Comparison of ENCODE assay signal across 32 cellular contexts in the genomic region with DNA sequence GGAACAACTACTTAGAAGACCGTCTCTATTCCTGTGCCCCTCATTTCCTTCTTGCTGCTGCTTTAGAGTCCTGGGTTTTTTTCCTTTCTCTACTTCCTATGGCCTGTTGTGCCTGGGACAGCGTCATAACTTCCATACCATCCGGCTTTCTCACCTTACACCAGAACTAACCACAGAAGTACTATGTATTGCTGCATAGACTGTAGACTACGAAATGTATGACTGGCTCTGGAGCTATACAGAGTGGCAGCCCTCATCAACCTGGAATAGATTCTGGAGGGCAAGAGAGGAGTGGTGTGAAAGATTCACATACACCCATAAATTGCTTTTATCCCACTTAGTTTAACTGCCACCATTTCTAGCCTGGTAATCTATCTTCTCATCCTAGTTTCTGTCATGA. TPM values are rescaled to one million over a fixed set of nuclear protein-coding genes. Genes with fewer than 3 reads are reported as not detected.
DNase-seq lines count a peak whose midpoint lies in the region; ATAC-seq, FAIRE-seq and TF ChIP-seq lines count a peak whose summit lies in the region.
"Had no signal": no experiment of that assay in that cellular context is flagged by ENCODE, and none has a peak within 500 bp of the region (broad histone marks: within the 10 kb centered on the region; RNA-seq: fewer than 3 reads in every experiment).

No MANE protein-coding gene starts in this region.

- H4K20me1 ChIP-seq in HepG2 (ENCODE audit: insufficient read depth, low read length): no peaks in the 10 kb centered on the region

- TF ChIP-seq POLR2A in HepG2 (IDR thresholded peaks at IDR 0.05; ENCODE audit: insufficient read depth in 1 of 2, low read depth in 2 of 2, low read length in 2 of 2) (no peak), right lobe of liver (IDR thresholded peaks at IDR 0.05) (no peak)

- intact Hi-C loops in HepG2 (cut with micrococcal nuclease; ENCODE audit: unreplicated experiment): no loop called here
- intact Hi-C loops in right lobe of liver (cut with DNase I): no loop called here

- 96% methylated on average over 4 of the region's 4 CpGs for WGBS in HepG2 (ENCODE audit: low lambda C conversion rate)
- WGBS in right lobe of liver (ENCODE audit: insufficient coverage, low coverage, low lambda C conversion rate, missing lambda C conversion rate): 70% methylated on average over 4 of the region's 4 CpGs

- BruUV-seq in HepG2 (replicated peaks; lab: Mats Ljungman, UMichigan): TSS peak; percentile 15

- TF ChIP-seq CTCF in HepG2 (CRISPR knock-in tag; IDR thresholded peaks at IDR 0.05): no peak
- no peak for TF ChIP-seq CTCF in right lobe of liver (IDR thresholded peaks at IDR 0.05)

- no peak overlapping the region for H3K4me3 ChIP-seq in HepG2 (replicated peaks in 1 of 3; ENCODE audit: insufficient read depth in 1 of 3, low read depth in 2 of 3, low read length in 3 of 3)
- H3K4me3 ChIP-seq in right lobe of liver: no peak overlapping the region
- H3K4me3 ChIP-seq: left lung, neural progenitor cell, testis had no signal

- no peaks in the 10 kb centered on the region for H3K9me3 Mint-ChIP-seq in T-helper 1 cell treated with Interleukin-12 subunit alpha and Interleukin-12 subunit beta and Interleukin-4 antibody, amounts not matched to agents 30 μg/mL and 1 μg/mL, for 36 hours
- H3K9me3 Mint-ChIP-seq in activated naive CD8-positive, alpha-beta T cell treated with anti-CD3 and anti-CD28 coated beads for 36 hours: no peaks in the 10 kb centered on the region
- no peaks in the 10 kb centered on the region for H3K9me3 Mint-ChIP-seq in stimulated activated memory B cell treated with anti-CD40 and anti-IgM and Interleukin-4, amounts not matched to agents 10 μg/mL and 1 μg/mL and 100 μg/mL, for 72 hours
- H3K9me3 Mint-ChIP-seq: dendritic cell treated with granulocyte-macrophage colony-stimulating factor and Interleukin-4, amounts not matched to agents 40 ng/mL and 50 ng/mL, for 4 days; endodermal cell; memory B cell; neural progenitor cell had no signal

- H3K27me3 ChIP-seq in HepG2 (ENCODE audit: control insufficient read depth in 1 of 2, insufficient read depth in 2 of 2, low read length in 2 of 2) (no peaks in the 10 kb centered on the region), right lobe of liver (no peaks in the 10 kb centered on the region)
- H3K27me3 ChIP-seq: left lung, neural progenitor cell, testis had no signal

- CTCF ChIA-PET in HepG2 (lab: Yijun Ruan, JAX; ENCODE audit: low intra/inter-chr PET ratio, low total read pairs): no interaction called here

- H3K27ac ChIP-seq in HepG2 (ENCODE audit: extremely low read length, insufficient read depth, low read length): no peak overlapping the region
- no peak overlapping the region for H3K27ac ChIP-seq in right lobe of liver
- H3K27ac ChIP-seq: 22Rv1, left lung, neural progenitor cell, parathyroid adenoma, testis had no signal

- peaks cover 13% of the 10 kb centered on the region for H3K79me2 ChIP-seq in HepG2 (ENCODE audit: insufficient read depth, low read length)
- H3K79me2 ChIP-seq: parathyroid adenoma had no signal

- no peak for TF ChIP-seq EP300 in HepG2 (IDR thresholded peaks at IDR 0.05; ENCODE audit: low read depth in 2 of 2, low read length in 2 of 2)
- no peak for TF ChIP-seq EP300 in HepG2 (CRISPR knock-in tag; IDR thresholded peaks at IDR 0.05; ENCODE audit: borderline replicate concordance)

- no peak for FAIRE-seq in HepG2 (lab: Jason Lieb, UNC)
- FAIRE-seq: H54, islet of Langerhans, small intestine, urothelium cell line had no signal

- peak overlapping the region; percentile 58 for H3K27ac Mint-ChIP-seq in T-helper 1 cell treated with Interleukin-12 subunit alpha and Interleukin-12 subunit beta and Interleukin-4 antibody, amounts not matched to agents 30 μg/mL and 1 μg/mL, for 36 hours
- H3K27ac Mint-ChIP-seq in activated naive CD8-positive, alpha-beta T cell treated with anti-CD3 and anti-CD28 coated beads for 36 hours: peak overlapping the region; percentile 26
- H3K27ac Mint-ChIP-seq in stimulated activated memory B cell treated with anti-CD40 and anti-IgM and Interleukin-4, amounts not matched to agents 10 μg/mL and 1 μg/mL and 100 μg/mL, for 72 hours: peak overlapping the region; percentile 13
- H3K27ac Mint-ChIP-seq: dendritic cell treated with granulocyte-macrophage colony-stimulating factor and Interleukin-4, amounts not matched to agents 40 ng/mL and 50 ng/mL, for 4 days; endodermal cell; memory B cell; neural progenitor cell had no signal

- in situ Hi-C loops in HepG2 (cut with HindIII; ENCODE audit: extremely low pct_ligation_motif_present, low pct_unique_long_range_greater_than_20kb): no loop called here

- H3K4me2 ChIP-seq in HepG2 (ENCODE audit: low read depth, low read length): no peak overlapping the region
- H3K4me2 ChIP-seq: neural progenitor cell had no signal

- DNase-seq in T-helper 1 cell: no peak
- no peak for DNase-seq in HepG2 (ENCODE audit: low spot score)
- DNase-seq in right lobe of liver: no peak
- no peak for DNase-seq in activated naive CD8-positive, alpha-beta T cell treated with anti-CD3 and anti-CD28 coated beads for 36 hours
- DNase-seq in activated CD8-positive, alpha-beta memory T cell treated with anti-CD3 and anti-CD28 coated beads, Interleukin-2, amount 50 U/mL, for 4 hours: no peak
- DNase-seq: activated CD4-positive, CD25-positive, alpha-beta regulatory T cell treated with anti-CD3 and anti-CD28 coated beads, Interleukin-2, amount 50 U/mL, for 72 hours; C1 segment of cervical spinal cord; caudate nucleus; endodermal cell; left lung; NCI-H1436 treated with DMSO at 0.1 percent for 48 hours; NCI-H2081 treated with DMSO at 0.1 percent for 48 hours; NCI-H226; NCI-H526 treated with DMSO at 0.1 percent for 48 hours; NK-92 treated with Interleukin-12 subunit alpha and Interleukin-12 subunit beta, amount 100 ng/mL, for 24 hours; PC-3; retina; small intestine; stimulated activated naive CD4-positive, alpha-beta T cell; testis had no signal

- TF ChIP-seq RAD21 in HepG2 (CRISPR knock-in tag; IDR thresholded peaks at IDR 0.05): no peak

- H3K4me1 ChIP-seq in HepG2 (ENCODE audit: insufficient read depth, low read length): no peaks in the 10 kb centered on the region
- no peaks in the 10 kb centered on the region for H3K4me1 ChIP-seq in right lobe of liver
- H3K4me1 ChIP-seq: left lung, neural progenitor cell, parathyroid adenoma, testis had no signal

- no peaks in the 10 kb centered on the region for H3K9me3 ChIP-seq in HepG2 (ENCODE audit: low read length)
- H3K9me3 ChIP-seq in right lobe of liver: no peaks in the 10 kb centered on the region
- H3K9me3 ChIP-seq: left lung, testis had no signal

- H3K4me3 Mint-ChIP-seq in T-helper 1 cell treated with Interleukin-12 subunit alpha and Interleukin-12 subunit beta and Interleukin-4 antibody, amounts not matched to agents 30 μg/mL and 1 μg/mL, for 36 hours: no peak overlapping the region
- no peak overlapping the region for H3K4me3 Mint-ChIP-seq in activated naive CD8-positive, alpha-beta T cell treated with anti-CD3 and anti-CD28 coated beads for 36 hours
- no peak overlapping the region for H3K4me3 Mint-ChIP-seq in stimulated activated memory B cell treated with anti-CD40 and anti-IgM and Interleukin-4, amounts not matched to agents 10 μg/mL and 1 μg/mL and 100 μg/mL, for 72 hours
- H3K4me3 Mint-ChIP-seq: dendritic cell treated with granulocyte-macrophage colony-stimulating factor and Interleukin-4, amounts not matched to agents 40 ng/mL and 50 ng/mL, for 4 days; endodermal cell; memory B cell; neural progenitor cell had no signal

- ATAC-seq in HepG2 (no peak; the same call in 2 of the 3 replicates), right lobe of liver (no peak), GM18907 (IDR thresholded peaks at IDR 0.05; ENCODE audit: unreplicated experiment) (no peak)
- ATAC-seq in stimulated activated memory B cell treated with anti-CD40 and anti-IgM and Interleukin-4, amounts not matched to agents 10 μg/mL and 1 μg/mL and 100 μg/mL, for 72 hours: no peak
- ATAC-seq: left lung, PC-3, SK-N-SH treated with all-trans-retinoic acid at 6 μM for 48 hours had no signal

- peaks cover 16% of the 10 kb centered on the region for H3K36me3 Mint-ChIP-seq in T-helper 1 cell treated with Interleukin-12 subunit alpha and Interleukin-12 subunit beta and Interleukin-4 antibody, amounts not matched to agents 30 μg/mL and 1 μg/mL, for 36 hours (ENCODE audit: low read depth)
- peaks cover 14% of the 10 kb centered on the region for H3K36me3 Mint-ChIP-seq in activated naive CD8-positive, alpha-beta T cell treated with anti-CD3 and anti-CD28 coated beads for 36 hours
- peaks cover 6% of the 10 kb centered on the region for H3K36me3 Mint-ChIP-seq in stimulated activated memory B cell treated with anti-CD40 and anti-IgM and Interleukin-4, amounts not matched to agents 10 μg/mL and 1 μg/mL and 100 μg/mL, for 72 hours

- H3K27me3 Mint-ChIP-seq in T-helper 1 cell treated with Interleukin-12 subunit alpha and Interleukin-12 subunit beta and Interleukin-4 antibody, amounts not matched to agents 30 μg/mL and 1 μg/mL, for 36 hours (ENCODE audit: low read depth): no peaks in the 10 kb centered on the region
- no peaks in the 10 kb centered on the region for H3K27me3 Mint-ChIP-seq in activated naive CD8-positive, alpha-beta T cell treated with anti-CD3 and anti-CD28 coated beads for 36 hours
- no peaks in the 10 kb centered on the region for H3K27me3 Mint-ChIP-seq in stimulated activated memory B cell treated with anti-CD40 and anti-IgM and Interleukin-4, amounts not matched to agents 10 μg/mL and 1 μg/mL and 100 μg/mL, for 72 hours
- H3K27me3 Mint-ChIP-seq: dendritic cell treated with granulocyte-macrophage colony-stimulating factor and Interleukin-4, amounts not matched to agents 40 ng/mL and 50 ng/mL, for 4 days; memory B cell had no signal

- H3K4me1 Mint-ChIP-seq in T-helper 1 cell treated with Interleukin-12 subunit alpha and Interleukin-12 subunit beta and Interleukin-4 antibody, amounts not matched to agents 30 μg/mL and 1 μg/mL, for 36 hours (ENCODE audit: low read depth): peaks cover 16% of the 10 kb centered on the region
- H3K4me1 Mint-ChIP-seq in activated naive CD8-positive, alpha-beta T cell treated with anti-CD3 and anti-CD28 coated beads for 36 hours: peaks cover 22% of the 10 kb centered on the region
- peaks cover 6% of the 10 kb centered on the region for H3K4me1 Mint-ChIP-seq in stimulated activated memory B cell treated with anti-CD40 and anti-IgM and Interleukin-4, amounts not matched to agents 10 μg/mL and 1 μg/mL and 100 μg/mL, for 72 hours
- H3K4me1 Mint-ChIP-seq: endodermal cell, memory B cell, neural progenitor cell had no signal

- no peak overlapping the region for H3K9ac ChIP-seq in HepG2 (ENCODE audit: insufficient read depth, low read depth, low read length)
- H3K9ac ChIP-seq: neural progenitor cell, parathyroid adenoma had no signal

- POLR2A ChIA-PET in HepG2 (lab: Yijun Ruan, JAX): no interaction called here

- no peak overlapping the region for H2AFZ ChIP-seq in HepG2 (ENCODE audit: low read length)
- H2AFZ ChIP-seq: neural progenitor cell, parathyroid adenoma had no signal

- H3K36me3 ChIP-seq in HepG2 (replicated peaks in 1 of 2; ENCODE audit: control insufficient read depth in 1 of 2, insufficient read depth in 2 of 2, low read length in 2 of 2) (peaks cover 27 to 62% of the 10 kb centered on the region in 2 experiments), right lobe of liver (peaks cover 0 to 17% (median 0%) of the 10 kb centered on the region in 4 donors)

RNA-seq across cellular contexts. Expression of gene SRP54, which starts 16.9 kb away (rescaled TPM):
- 207 and 297 TPM in 2 replicates for total RNA-seq in HepG2 (2016; rRNA removed; fragmentation: Illumina TruSeq; extraction: Trizol)
- total RNA-seq in HepG2 (2016; cell fraction: cytosol; rRNA removed; fragmentation: Illumina TruSeq; extraction: Trizol; ENCODE audit: low read depth): 26.1 and 28.6 TPM in 2 replicates
- 210 and 295 TPM in 2 replicates for total RNA-seq in HepG2 (2016; cell fraction: insoluble cytoplasmic fraction; rRNA removed; fragmentation: Illumina TruSeq; extraction: Trizol)
- 41.2 and 50.0 TPM in 2 replicates for total RNA-seq in HepG2 (2016; cell fraction: membrane; rRNA removed; fragmentation: Illumina TruSeq; extraction: Trizol)
- total RNA-seq in HepG2 (2016; cell fraction: nucleus; rRNA removed; fragmentation: Illumina TruSeq; extraction: Trizol): 128 and 142 TPM in 2 replicates
- 36.0 and 42.2 TPM in 2 replicates for polyA plus RNA-seq in HepG2 (2011; rRNA removed)
- polyA plus RNA-seq in HepG2 (2011; cell fraction: cytosol; rRNA removed): 45.2 and 47.0 TPM in 2 replicates
- 62.5 and 64.9 TPM in 2 replicates for polyA plus RNA-seq in HepG2 (2011; cell fraction: nucleus; rRNA removed)
- polyA plus RNA-seq in HepG2 (2012): 101 and 113 TPM in 2 replicates
- polyA plus RNA-seq in HepG2 (2016; cell fraction: cytosol; fragmentation: Illumina TruSeq; extraction: Trizol; ENCODE audit: low read depth): 7.5 and 9.1 TPM in 2 replicates
- 244 and 260 TPM in 2 replicates for polyA plus RNA-seq in HepG2 (2016; cell fraction: insoluble cytoplasmic fraction; fragmentation: Illumina TruSeq; extraction: Trizol; ENCODE audit: low read depth)
- polyA plus RNA-seq in HepG2 (2016; cell fraction: membrane; fragmentation: Illumina TruSeq; extraction: Trizol; ENCODE audit: low read depth): 15.4 and 17.7 TPM in 2 replicates
- polyA plus RNA-seq in HepG2 (2016; cell fraction: nucleus; fragmentation: Illumina TruSeq; extraction: Trizol; ENCODE audit: insufficient read depth, low read depth): 152 and 167 TPM in 2 replicates
- 25.4 and 57.6 TPM in 2 replicates for polyA minus RNA-seq in HepG2 (2011; rRNA and poly(A)+ RNA removed; ENCODE audit: low replicate concordance)
- 60.0 and 62.4 TPM in 2 replicates for polyA minus RNA-seq in HepG2 (2011; cell fraction: cytosol; rRNA and poly(A)+ RNA removed)
- polyA minus RNA-seq in HepG2 (2011; cell fraction: nucleus; rRNA and poly(A)+ RNA removed): 159 TPM in 2 replicates
- total RNA-seq in right lobe of liver: 10 to 100 TPM; 35.1 to 46.7 (median 41.0) TPM
- 10 to 100 TPM; 74.4 to 75.3 TPM for total RNA-seq in activated naive CD8-positive, alpha-beta T cell treated with anti-CD3 and anti-CD28 coated beads for 36 hours
